Comparison of ENCODE assay signal across 20 cellular contexts in the genomic region with DNA sequence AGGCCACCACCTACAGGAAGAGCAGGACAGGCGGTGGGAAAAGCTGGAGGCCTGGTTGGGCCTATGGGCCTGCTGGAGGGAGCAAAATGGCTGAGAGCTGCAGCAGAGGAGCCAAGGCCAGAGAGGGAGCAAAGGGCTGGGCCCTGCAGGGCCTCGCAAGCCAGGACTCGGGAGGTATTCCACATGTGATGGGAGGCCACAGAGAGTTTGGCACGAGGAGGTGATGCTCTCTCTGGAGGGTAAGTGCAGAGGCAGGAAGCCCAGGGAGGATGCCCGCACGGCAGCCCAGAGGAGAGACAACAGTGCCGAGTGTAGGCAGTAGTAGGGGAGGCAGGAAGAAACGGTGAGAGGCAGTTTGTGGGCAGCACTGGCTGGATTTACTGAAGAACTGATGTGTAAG.
DNase-seq lines count a peak whose midpoint lies in the region; ATAC-seq, FAIRE-seq and TF ChIP-seq lines count a peak whose summit lies in the region.
"Had no signal": no experiment of that assay in that cellular context is flagged by ENCODE, and none has a peak within 500 bp of the region (broad histone marks: within the 10 kb centered on the region; RNA-seq: fewer than 3 reads in every experiment).

No MANE protein-coding gene starts in this region.

- TF ChIP-seq POLR2A in K562 (conservative IDR thresholded peaks at IDR 0.05), result no peak

- H4K20me1 ChIP-seq in GM23338 (replicated peaks; ENCODE audit: insufficient read depth) (no peaks in the 10 kb centered on the region), K562 (replicated peaks; ENCODE audit: control insufficient read depth, insufficient read depth, low read length) (no peaks in the 10 kb centered on the region)

- no peak overlapping the region; the same call in 1 of the 2 replicates for H3K27ac ChIP-seq in GM23338 (ENCODE audit: low read depth)
- no peak overlapping the region for H3K27ac ChIP-seq in K562 (ENCODE audit: extremely low read depth, low read depth, low read length)

- in situ Hi-C loops in K562 (cut with MboI), result no loop called here

- intact Hi-C loops in K562 (cut with micrococcal nuclease), result no loop called here
- intact Hi-C loops in sciatic nerve (cut with DNase I), result no loop called here

- no peaks in the 10 kb centered on the region for H3K9me1 ChIP-seq in K562 (ENCODE audit: control insufficient read depth, insufficient read depth, low read length)

- peaks cover 6% of the 10 kb centered on the region for H3K27me3 Mint-ChIP-seq in GM23338 (ENCODE audit: insufficient read depth, low read depth, poor library complexity)
- no peaks in the 10 kb centered on the region for H3K27me3 Mint-ChIP-seq in naive B cell
- H3K27me3 Mint-ChIP-seq: CD4-positive, alpha-beta memory T cell had no signal

- ATAC-seq in GM23338, result peak; percentile 13; the same call in 1 of the 3 replicates
- no peak; the same call in 2 of the 3 replicates for ATAC-seq in K562
- ATAC-seq in naive B cell (ENCODE audit: low read depth in 2 of 2), result no peak
- ATAC-seq in sciatic nerve, result peak; percentile 17
- ATAC-seq: HepG2 had no signal

- H3K9me3 Mint-ChIP-seq in GM23338 (no peaks in the 10 kb centered on the region), naive B cell (peaks cover 0 to 5% (median 0%) of the 10 kb centered on the region in 7 donors)
- H3K9me3 Mint-ChIP-seq: HFFc6 had no signal

- H3K79me2 ChIP-seq in GM23338 (replicated peaks; ENCODE audit: insufficient read depth), result no peaks in the 10 kb centered on the region
- no peaks in the 10 kb centered on the region; the same call in 1 of the 3 replicates for H3K79me2 ChIP-seq in K562 (ENCODE audit: control insufficient read depth, insufficient read depth, low read length)

- H3K36me3 ChIP-seq in GM23338 (ENCODE audit: insufficient read depth) (no peaks in the 10 kb centered on the region), K562 (ENCODE audit: control insufficient read depth, insufficient read depth, low read length) (peaks cover 3% of the 10 kb centered on the region; the same call in 1 of the 3 replicates)

- TF ChIP-seq CTCF in GM23338 (conservative IDR thresholded peaks at IDR 0.05; ENCODE audit: low read depth in 2 of 2), result no peak
- TF ChIP-seq CTCF in K562 (IDR thresholded peaks at IDR 0.05 in 2 of 3, conservative IDR thresholded peaks at IDR 0.05 in 1 of 3; ENCODE audit: insufficient read depth in 2 of 3, low read depth in 1 of 3, low read length in 3 of 3), result no peak

- H3K36me3 Mint-ChIP-seq in GM23338 (ENCODE audit: low read depth) (peaks cover 6% of the 10 kb centered on the region; the same call in 2 of the 3 replicates), naive B cell (peaks cover 26 to 29% of the 10 kb centered on the region in 2 donors)

- H3K27me3 ChIP-seq in GM23338 (ENCODE audit: insufficient read depth), result no peaks in the 10 kb centered on the region
- H3K27me3 ChIP-seq in K562 (ENCODE audit: control insufficient read depth in 2 of 2, insufficient read depth in 2 of 2, low read length in 2 of 2), result no peaks in the 10 kb centered on the region
- H3K27me3 ChIP-seq: BLaER1 treated with 17β-estradiol and CSF1 and Interleukin-3, amounts not matched to agents 10 nM and 100 nM had no signal

- CTCF ChIA-PET in K562 (lab: Yijun Ruan, JAX; ENCODE audit: low intra/inter-chr PET ratio), result no interaction called here

- FAIRE-seq in K562 (lab: Jason Lieb, UNC), result no peak
- FAIRE-seq: D721Med, GM12892, HepG2, HTR-8/SVneo had no signal

- H3K4me3 ChIP-seq in GM23338 (no peak overlapping the region), K562 (no peak overlapping the region)
- H3K4me3 ChIP-seq: BLaER1 treated with 17β-estradiol and CSF1 and Interleukin-3, amounts not matched to agents 10 nM and 100 nM had no signal

- H3K27ac Mint-ChIP-seq in GM23338 (no peak overlapping the region), naive B cell (peak overlapping the region in 4 of 6 donors; percentile 10 to 86 (median 38))
- H3K27ac Mint-ChIP-seq: HFFc6 had no signal

- peak overlapping the region in 1 of 2 experiments; percentile 53; a peak in 1 of 4 replicates for H3K9ac ChIP-seq in K562 (ENCODE audit: insufficient read depth in 1 of 2, low read depth in 2 of 2, low read length in 2 of 2)
- H3K9ac ChIP-seq: BLaER1 treated with 17β-estradiol and CSF1 and Interleukin-3, amounts not matched to agents 10 nM and 100 nM had no signal

- H3K9me3 ChIP-seq in K562 (replicated peaks; ENCODE audit: control insufficient read depth, insufficient read depth, low read depth, low read length), result no peaks in the 10 kb centered on the region

- H2AFZ ChIP-seq in GM23338, result no peak overlapping the region
- no peak overlapping the region for H2AFZ ChIP-seq in K562 (ENCODE audit: low read depth, low read length)

- no TSS peak for BruUV-seq in K562 (replicated peaks; lab: Mats Ljungman, UMichigan)

- no peaks in the 10 kb centered on the region for H3K9me2 ChIP-seq in GM23338 (ENCODE audit: insufficient read depth)

- H3K4me1 ChIP-seq in GM23338 (ENCODE audit: insufficient read depth) (peaks cover 11% of the 10 kb centered on the region), K562 (replicated peaks in 1 of 2; ENCODE audit: control insufficient read depth in 2 of 2, insufficient read depth in 2 of 2, low read length in 2 of 2) (peaks cover 3 to 25% of the 10 kb centered on the region in 2 experiments; a peak in 4 of 5 replicates)

- POLR2A ChIA-PET in K562 (lab: Yijun Ruan, JAX), result interaction anchor here (0.6 to 1.9 kb wide), 2 partner anchors 9 to 752 kb away, joined by 3 to 4 read pairs; no protein-coding TSS in a partner anchor

- no peak for TF ChIP-seq RAD21 in K562 (CRISPR knock-in tag; conservative IDR thresholded peaks at IDR 0.05 in 1 of 2, IDR thresholded peaks at IDR 0.05 in 1 of 2)

- H3K4me1 Mint-ChIP-seq in GM23338 (peaks cover 30% of the 10 kb centered on the region), naive B cell (peaks cover 33 to 49% (median 47%) of the 10 kb centered on the region in 3 donors)

- no peak overlapping the region for H3K4me3 Mint-ChIP-seq in GM23338
- peak overlapping the region in 1 of 8 donors; percentile 64 for H3K4me3 Mint-ChIP-seq in naive B cell
- H3K4me3 Mint-ChIP-seq: CD4-positive, alpha-beta memory T cell; HFFc6 had no signal

- H3K4me2 ChIP-seq in GM23338, result no peak overlapping the region
- H3K4me2 ChIP-seq in K562 (ENCODE audit: insufficient read depth, low read length), result no peak overlapping the region

- H3F3A ChIP-seq in GM23338 (replicated peaks; ENCODE audit: low read depth), result no peaks in the 10 kb centered on the region

- TF ChIP-seq EP300 in K562 (IDR thresholded peaks at IDR 0.05; ENCODE audit: low read length), result no peak

- DNase-seq in GM23338 (ENCODE audit: low spot score), result no peak
- DNase-seq in K562 (ENCODE audit: extremely low read depth in 1 of 4, low spot score in 3 of 4), result no peak
- DNase-seq in naive B cell, result no peak
- no peak for DNase-seq in sciatic nerve (ENCODE audit: low spot score)
- DNase-seq in hepatic stellate cell (ENCODE audit: low spot score), result no peak
- no peak for DNase-seq in DMS53 (lab: John Stamatoyannopoulos, UW)
- no peak for DNase-seq in midbrain (lab: John Stamatoyannopoulos, UW)
- DNase-seq in NCI-H345 (lab: John Stamatoyannopoulos, UW), result no peak
- DNase-seq: ACHN; CD4-positive, alpha-beta memory T cell; DMS153; DND-41; GDM1; HCEC 1CT; HFFc6 had no signal

- WGBS in K562 (ENCODE audit: insufficient coverage, low coverage, missing lambda C conversion rate), result 82% methylated on average over 8 of the region's 8 CpGs

TF ChIP-seq in GM23338, 12 proteins besides CTCF, POLR2A, EP300 and RAD21 (continues in another document):
- TF ChIP-seq JUNB (IDR thresholded peaks at IDR 0.05; ENCODE audit: unreplicated experiment) (no peak), EZH2phosphoT487 (IDR thresholded peaks at IDR 0.05; ENCODE audit: unreplicated experiment) (no peak), EZH2 (IDR thresholded peaks at IDR 0.05; ENCODE audit: low read depth, unreplicated experiment) (no peak), ZNF114 (CRISPR knock-in tag; IDR thresholded peaks at IDR 0.05) (no peak), ZNF331 (CRISPR knock-in tag; IDR thresholded peaks at IDR 0.05; ENCODE audit: low read depth) (no peak)

TF ChIP-seq in K562, 482 proteins besides CTCF, POLR2A, EP300 and RAD21:
- 0 out of 2 replicates have a peak, but pooled peaks have one; percentile 18 for TF ChIP-seq ZNF75A (CRISPR knock-in tag; IDR thresholded peaks at IDR 0.05)
- no peak for TF ChIP-seq CBX3 (IDR thresholded peaks at IDR 0.05; ENCODE audit: borderline replicate concordance in 1 of 2, low read length in 2 of 2)
TF ChIP-seq in K562: peak in this region for 1.

Comparison
In these comparisons a context has a peak if more than half of its experiments do, and no peak if none do; other contexts are left out.
1. ATAC-seq: peak in GM23338 (single experiment) and sciatic nerve (single experiment); none in K562 (single experiment) and naive B cell (0 of 2).